In genomic region chr1:47334765-47335435, GRCh38 we compare ENCODE assay signal across 8 cellular contexts. TPM values are rescaled to one million over a fixed set of nuclear protein-coding genes. Genes with fewer than 3 reads are reported as not detected.
DNase-seq lines count a peak whose midpoint lies in the region; ATAC-seq and TF ChIP-seq lines count a peak whose summit lies in the region.

No MANE protein-coding gene starts in this region.

- H3K27ac ChIP-seq in CD8-positive, alpha-beta memory T cell (ENCODE audit: low read depth, low read length) = peak overlapping the region; percentile 89
- H3K27ac ChIP-seq in MM.1S (ENCODE audit: low read length) = peak overlapping the region; percentile 95; the same call in 1 of the 2 replicates
- peak overlapping the region; percentile 84 for H3K27ac ChIP-seq in effector memory CD4-positive, alpha-beta T cell (ENCODE audit: insufficient read depth, low read length, poor library complexity, severe bottlenecking)
- peak overlapping the region; percentile 91 for H3K27ac ChIP-seq in neuronal stem cell (replicated peaks; ENCODE audit: low read length)

- no peak overlapping the region for H2BK5ac ChIP-seq in neuronal stem cell (ENCODE audit: low read length)

- H3K9ac ChIP-seq in MM.1S (ENCODE audit: low read length) (peak overlapping the region; percentile 96), neuronal stem cell (ENCODE audit: low read depth, low read length, poor library complexity) (no peak overlapping the region)

- H2BK15ac ChIP-seq in neuronal stem cell (ENCODE audit: low read length) = no peak overlapping the region

- no peak overlapping the region for H4K8ac ChIP-seq in neuronal stem cell (ENCODE audit: low read depth, low read length)

- H2AFZ ChIP-seq in MM.1S (ENCODE audit: low read length) = peak overlapping the region; percentile 68
- peak overlapping the region; percentile 90 for H2AFZ ChIP-seq in neuronal stem cell (ENCODE audit: low read length)

- peaks cover 56% of the 10 kb centered on the region for H3K79me2 ChIP-seq in MM.1S (ENCODE audit: low read length)

- H3K4me1 ChIP-seq in CD8-positive, alpha-beta memory T cell (ENCODE audit: insufficient read depth, low read length) = peaks cover 28% of the 10 kb centered on the region
- H3K4me1 ChIP-seq in MM.1S (ENCODE audit: low read length) (peaks cover 15% of the 10 kb centered on the region), neuronal stem cell (ENCODE audit: control insufficient read depth in 2 of 2, insufficient read depth in 1 of 2, low read depth in 1 of 2, low read length in 2 of 2) (peaks cover 0 to 4% of the 10 kb centered on the region in 2 donors)
- peaks cover 13% of the 10 kb centered on the region for H3K4me1 ChIP-seq in effector memory CD4-positive, alpha-beta T cell (ENCODE audit: control insufficient read depth, insufficient read depth, low read length, poor library complexity, severe bottlenecking)

- peak overlapping the region; percentile 98 for H3K4me3 ChIP-seq in CD8-positive, alpha-beta memory T cell (ENCODE audit: low read length)
- peak overlapping the region; percentile 83 for H3K4me3 ChIP-seq in MM.1S (ENCODE audit: low read length)
- H3K4me3 ChIP-seq in effector memory CD4-positive, alpha-beta T cell (ENCODE audit: insufficient read depth, low read depth, low read length, poor library complexity, severe bottlenecking) = peak overlapping the region; percentile 99
- H3K4me3 ChIP-seq in neuronal stem cell (ENCODE audit: low read length in 2 of 2) = peak overlapping the region; percentile 67 to 97

- peaks cover 24 to 35% (median 32%) of the 10 kb centered on the region in 3 donors for H3K4me1 Mint-ChIP-seq in CD8-positive, alpha-beta memory T cell

- ATAC-seq in HG02798 (IDR thresholded peaks at IDR 0.05; ENCODE audit: poor library complexity, unreplicated experiment) (no peak), GM19463 (IDR thresholded peaks at IDR 0.05; ENCODE audit: unreplicated experiment) (no peak)

- no peaks in the 10 kb centered on the region for H3K9me3 Mint-ChIP-seq in CD8-positive, alpha-beta memory T cell

- no CpG with 5 or more reads among the region's 9 CpGs for WGBS in neuronal stem cell (ENCODE audit: extremely low coverage in 2 of 2, insufficient read length in 2 of 2, insufficient replicate concordance in 1 of 2), 2 donors

- CTCF ChIA-PET in CD8-positive, alpha-beta memory T cell (lab: Charles Lee) = interaction anchor here (0.7 to 2.2 kb wide), 4 partner anchors 21 to 102 kb away, joined by 3 to 14 read pairs (median 8); partner anchors contain the start of genes FOXD2 and STIL

- peaks cover 7% of the 10 kb centered on the region for H3K79me1 ChIP-seq in neuronal stem cell (ENCODE audit: low read depth, low read length)

- H4K20me1 ChIP-seq in MM.1S (ENCODE audit: insufficient read depth, low read length) = no peaks in the 10 kb centered on the region

- TF ChIP-seq CTCF in MM.1S (IDR thresholded peaks at IDR 0.05; ENCODE audit: low read length) = no peak

- no peak overlapping the region for H2BK12ac ChIP-seq in neuronal stem cell (ENCODE audit: low read length)

- DNase-seq in CD8-positive, alpha-beta memory T cell = no peak
- no peak for DNase-seq in MM.1S
- no peak for DNase-seq in effector memory CD4-positive, alpha-beta T cell
- DNase-seq in neuronal stem cell (ENCODE audit: low spot score) = no peak
- DNase-seq in stimulated activated CD4-positive, alpha-beta T cell treated with anti-CD3 and anti-CD28 coated beads, Interleukin-15, amount 100 ng/mL, for 24 hours = no peak
- no peak for DNase-seq in COLO668 (lab: John Stamatoyannopoulos, UW; ENCODE audit: unreplicated experiment)

- no peaks in the 10 kb centered on the region for H3K27me3 ChIP-seq in CD8-positive, alpha-beta memory T cell (ENCODE audit: insufficient read depth, low read length, poor library complexity, severe bottlenecking)
- H3K27me3 ChIP-seq in MM.1S (replicated peaks; ENCODE audit: insufficient read depth, low read length) (no peaks in the 10 kb centered on the region), neuronal stem cell (ENCODE audit: control insufficient read depth in 3 of 3, insufficient read depth in 3 of 3, low read depth in 1 of 3, low read length in 3 of 3) (no peaks in the 10 kb centered on the region)
- H3K27me3 ChIP-seq in effector memory CD4-positive, alpha-beta T cell (replicated peaks; ENCODE audit: control insufficient read depth, insufficient read depth, low read length, poor library complexity, severe bottlenecking) = no peaks in the 10 kb centered on the region

- H3K4me2 ChIP-seq in MM.1S (ENCODE audit: low read depth, low read length) (peak overlapping the region; percentile 70), neuronal stem cell (ENCODE audit: insufficient read depth, low read length, poor library complexity, severe bottlenecking) (peak overlapping the region; percentile 78)

- no peaks in the 10 kb centered on the region for H3K36me3 ChIP-seq in CD8-positive, alpha-beta memory T cell (ENCODE audit: insufficient read depth, low read length)
- H3K36me3 ChIP-seq in MM.1S (replicated peaks; ENCODE audit: insufficient read depth, low read length) (no peaks in the 10 kb centered on the region), neuronal stem cell (replicated peaks in 1 of 2; ENCODE audit: control insufficient read depth in 2 of 2, insufficient read depth in 2 of 2, low read length in 2 of 2) (peaks cover 0 to 13% of the 10 kb centered on the region in 2 donors)
- no peaks in the 10 kb centered on the region for H3K36me3 ChIP-seq in effector memory CD4-positive, alpha-beta T cell (ENCODE audit: control insufficient read depth, insufficient read depth, low read length)

- peaks cover 0 to 10% (median 0%) of the 10 kb centered on the region in 3 donors for H3K36me3 Mint-ChIP-seq in CD8-positive, alpha-beta memory T cell

- H3K18ac ChIP-seq in neuronal stem cell (ENCODE audit: low read length) = no peak overlapping the region

- H3K9me2 ChIP-seq in MM.1S (replicated peaks; ENCODE audit: insufficient read depth, low read length) = no peaks in the 10 kb centered on the region

- POLR2A ChIA-PET in CD8-positive, alpha-beta memory T cell (lab: Charles Lee) = interaction anchor here (0.8 to 3.4 kb wide), 2 partner anchors 8 to 21 kb away, joined by 4 to 20 read pairs; partner anchors contain the start of gene STIL

- no peak overlapping the region for H2BK120ac ChIP-seq in neuronal stem cell (ENCODE audit: low read depth, low read length)

- peaks cover 26% of the 10 kb centered on the region for H3F3A ChIP-seq in MM.1S (ENCODE audit: insufficient read depth, low read length)

- no peak overlapping the region for H3K14ac ChIP-seq in neuronal stem cell (ENCODE audit: low read length)

- no peak overlapping the region for H3K4ac ChIP-seq in neuronal stem cell (ENCODE audit: low read length)

- no peaks in the 10 kb centered on the region for H3K9me3 ChIP-seq in CD8-positive, alpha-beta memory T cell (ENCODE audit: low read length)
- H3K9me3 ChIP-seq in MM.1S (replicated peaks; ENCODE audit: insufficient read depth, low read length) (no peaks in the 10 kb centered on the region), neuronal stem cell (replicated peaks in 1 of 2; ENCODE audit: control insufficient read depth in 2 of 2, insufficient read depth in 1 of 2, low read depth in 1 of 2, low read length in 2 of 2) (no peaks in the 10 kb centered on the region)
- H3K9me3 ChIP-seq in effector memory CD4-positive, alpha-beta T cell (ENCODE audit: control insufficient read depth, low read length) = no peaks in the 10 kb centered on the region

- peak overlapping the region in 4 of 7 donors; percentile 92 to 97 (median 94) for H3K4me3 Mint-ChIP-seq in CD8-positive, alpha-beta memory T cell

- no peak overlapping the region for H3K23ac ChIP-seq in neuronal stem cell (ENCODE audit: low read depth, low read length, poor library complexity)

- H4K91ac ChIP-seq in neuronal stem cell (ENCODE audit: low read depth, low read length, poor library complexity) = no peak overlapping the region

- peak overlapping the region in 7 of 8 donors; percentile 86 to 98 (median 94) for H3K27ac Mint-ChIP-seq in CD8-positive, alpha-beta memory T cell

- H3K27me3 Mint-ChIP-seq in CD8-positive, alpha-beta memory T cell = no peaks in the 10 kb centered on the region

- H2AK5ac ChIP-seq in neuronal stem cell (ENCODE audit: low read depth, low read length) = no peak overlapping the region

RNA-seq across cellular contexts. Expression of gene CMPK1, which starts 1.3 kb away (rescaled TPM):
- total RNA-seq in CD8-positive, alpha-beta memory T cell = 100 to 1,000 TPM; 128 to 131 TPM
- 187 TPM for polyA plus RNA-seq in CD8-positive, alpha-beta memory T cell
- polyA plus RNA-seq in neuronal stem cell (2013, experiment 1 of 2) = 34.9 TPM
- 36.5 TPM for polyA plus RNA-seq in neuronal stem cell (2013, experiment 2 of 2)

RNA-seq across cellular contexts. Expression of gene STIL, which starts 21.0 kb away (rescaled TPM):
- total RNA-seq in CD8-positive, alpha-beta memory T cell = 10 to 100 TPM; 18.4 to 19.1 TPM
- polyA plus RNA-seq in CD8-positive, alpha-beta memory T cell = 0.15 TPM
- polyA plus RNA-seq in neuronal stem cell (2013, experiment 1 of 2) = 16.6 TPM
- polyA plus RNA-seq in neuronal stem cell (2013, experiment 2 of 2) = 16.8 TPM
